In genomic region chr5:5494489-5495402, GRCh38 we compare ENCODE assay signal across 1 cellular context.
TF ChIP-seq lines count a peak whose summit lies in the region.

No MANE protein-coding gene starts in this region.

TF ChIP-seq in GM12878, 131 proteins besides CTCF, POLR2A, EP300 and RAD21 (continued from another document):
- TF ChIP-seq NR2C2 (IDR thresholded peaks at IDR 0.05; ENCODE audit: borderline replicate concordance, control insufficient read depth, insufficient read length, low read depth) (no peak), CBX5 (IDR thresholded peaks at IDR 0.05; ENCODE audit: low read depth) (no peak)
